ENCODE assay signal across 8 cellular contexts in genomic region chr4:42656736-42656985, GRCh38. TPM values are rescaled to one million over a fixed set of nuclear protein-coding genes. Genes with fewer than 3 reads are reported as not detected.
DNase-seq lines count a peak whose midpoint lies in the region; ATAC-seq, FAIRE-seq and TF ChIP-seq lines count a peak whose summit lies in the region.

No MANE protein-coding gene starts in this region.

- TF ChIP-seq RAD21 in HepG2 (CRISPR knock-in tag; IDR thresholded peaks at IDR 0.05): no peak

- intact Hi-C loops in HepG2 (cut with micrococcal nuclease; ENCODE audit: unreplicated experiment): loop anchor here (2.0 kb wide), 1 partner anchor 88 kb away; no protein-coding TSS in a partner anchor

- no peak for TF ChIP-seq EP300 in HepG2 (IDR thresholded peaks at IDR 0.05; ENCODE audit: low read depth in 2 of 2, low read length in 2 of 2)
- no peak for TF ChIP-seq EP300 in HepG2 (CRISPR knock-in tag; IDR thresholded peaks at IDR 0.05; ENCODE audit: borderline replicate concordance)

- no CpG with 5 or more reads among the region's 31 CpGs for WGBS in HepG2 (ENCODE audit: low lambda C conversion rate)

- peak overlapping the region; percentile 98 for H3K27ac Mint-ChIP-seq in activated CD8-positive, alpha-beta memory T cell treated with anti-CD3 and anti-CD28 coated beads, Interleukin-2, amount 10 ng/mL, durations not matched to agents 7 days and 5 days

- H3K27me3 ChIP-seq in adipocyte (replicated peaks; ENCODE audit: control insufficient read depth, insufficient read depth, low read length) (peaks cover 9% of the 10 kb centered on the region), HepG2 (ENCODE audit: control insufficient read depth in 1 of 2, insufficient read depth in 2 of 2, low read length in 2 of 2) (no peaks in the 10 kb centered on the region), thoracic aorta (replicated peaks; ENCODE audit: insufficient read depth) (no peaks in the 10 kb centered on the region)

- no peaks in the 10 kb centered on the region for H4K20me1 ChIP-seq in HepG2 (ENCODE audit: insufficient read depth, low read length)

- DNase-seq in activated CD8-positive, alpha-beta memory T cell treated with anti-CD3 and anti-CD28 coated beads, Interleukin-2, amount 10 ng/mL, durations not matched to agents 7 days and 5 days: no peak
- no peak for DNase-seq in activated CD8-positive, alpha-beta memory T cell treated with anti-CD3 and anti-CD28 coated beads, Interleukin-2, amount 50 U/mL, for 48 hours
- no peak for DNase-seq in adipocyte (ENCODE audit: low read depth)
- no peak for DNase-seq in HepG2 (ENCODE audit: low spot score)
- DNase-seq in thoracic aorta (ENCODE audit: low spot score): no peak
- no peak for DNase-seq in GM10248 (ENCODE audit: extremely low spot score)
- no peak for DNase-seq in NAMALWA (ENCODE audit: low spot score)

- H3K4me3 Mint-ChIP-seq in activated CD8-positive, alpha-beta memory T cell treated with anti-CD3 and anti-CD28 coated beads, Interleukin-2, amount 10 ng/mL, durations not matched to agents 7 days and 5 days: peak overlapping the region; percentile 94

- peaks cover 28% of the 10 kb centered on the region for H3K36me3 Mint-ChIP-seq in activated CD8-positive, alpha-beta memory T cell treated with anti-CD3 and anti-CD28 coated beads, Interleukin-2, amount 10 ng/mL, durations not matched to agents 7 days and 5 days

- no TSS peak for BruUV-seq in HepG2 (replicated peaks; lab: Mats Ljungman, UMichigan)

- peak overlapping the region; percentile 83 for H2AFZ ChIP-seq in HepG2 (ENCODE audit: low read length)

- H3K9ac ChIP-seq in adipocyte (ENCODE audit: low read length) (peak overlapping the region; percentile 76), HepG2 (ENCODE audit: insufficient read depth, low read depth, low read length) (peak overlapping the region; percentile 63)

- POLR2A ChIA-PET in HepG2 (lab: Yijun Ruan, JAX) (interaction anchor here (1.4 kb wide), 1 partner anchor 45 kb away, joined by 4 read pairs; no protein-coding TSS in a partner anchor), GM10248 (lab: Yijun Ruan, JAX) (interaction anchor here (0.6 to 2.1 kb wide), 7 partner anchors 10 to 1746 kb away, joined by 3 to 13 read pairs (median 5); no protein-coding TSS in a partner anchor)

- peak overlapping the region; percentile 94 for H3K4me3 ChIP-seq in adipocyte (ENCODE audit: low read length)
- peak overlapping the region; percentile 71 to 83 (median 75) for H3K4me3 ChIP-seq in HepG2 (replicated peaks in 1 of 3; ENCODE audit: insufficient read depth in 1 of 3, low read depth in 2 of 3, low read length in 3 of 3)
- peak overlapping the region; percentile 91 for H3K4me3 ChIP-seq in thoracic aorta

- FAIRE-seq in HepG2 (lab: Jason Lieb, UNC): no peak

- H3K4me2 ChIP-seq in HepG2 (ENCODE audit: low read depth, low read length): peak overlapping the region; percentile 95

- H3K27ac ChIP-seq in HepG2 (ENCODE audit: extremely low read length, insufficient read depth, low read length): peak overlapping the region; percentile 49
- peak overlapping the region in 1 of 2 donors; percentile 84 for H3K27ac ChIP-seq in thoracic aorta

- no peak for TF ChIP-seq CTCF in HepG2 (CRISPR knock-in tag; IDR thresholded peaks at IDR 0.05)
- TF ChIP-seq CTCF in thoracic aorta (IDR thresholded peaks at IDR 0.05): no peak
- TF ChIP-seq CTCF in GM10248 (IDR thresholded peaks at IDR 0.05; ENCODE audit: control extremely low read depth, extremely low read depth, low read depth, missing control alignments): no peak

- H3K27me3 Mint-ChIP-seq in activated CD8-positive, alpha-beta memory T cell treated with anti-CD3 and anti-CD28 coated beads, Interleukin-2, amount 10 ng/mL, durations not matched to agents 7 days and 5 days: no peaks in the 10 kb centered on the region

- H3K9me3 Mint-ChIP-seq in activated CD8-positive, alpha-beta memory T cell treated with anti-CD3 and anti-CD28 coated beads, Interleukin-2, amount 10 ng/mL, durations not matched to agents 7 days and 5 days (ENCODE audit: low read depth): peaks cover 13% of the 10 kb centered on the region

- no peaks in the 10 kb centered on the region for H3K79me2 ChIP-seq in HepG2 (ENCODE audit: insufficient read depth, low read length)

- peaks cover 37% of the 10 kb centered on the region for H3K4me1 Mint-ChIP-seq in activated CD8-positive, alpha-beta memory T cell treated with anti-CD3 and anti-CD28 coated beads, Interleukin-2, amount 10 ng/mL, durations not matched to agents 7 days and 5 days

- no peak for TF ChIP-seq POLR2A in HepG2 (IDR thresholded peaks at IDR 0.05; ENCODE audit: insufficient read depth in 1 of 2, low read depth in 2 of 2, low read length in 2 of 2)

- H3K36me3 ChIP-seq in adipocyte (ENCODE audit: control insufficient read depth, insufficient read depth, low read length, severe bottlenecking) (no peaks in the 10 kb centered on the region), HepG2 (replicated peaks in 1 of 2; ENCODE audit: control insufficient read depth in 1 of 2, insufficient read depth in 2 of 2, low read length in 2 of 2) (no peaks in the 10 kb centered on the region), thoracic aorta (no peaks in the 10 kb centered on the region)

- H3K9me3 ChIP-seq in adipocyte (ENCODE audit: control insufficient read depth, low read length) (peaks cover under 1% of the 10 kb centered on the region), HepG2 (ENCODE audit: low read length) (no peaks in the 10 kb centered on the region), thoracic aorta (no peaks in the 10 kb centered on the region)

- ATAC-seq in activated CD8-positive, alpha-beta memory T cell treated with anti-CD3 and anti-CD28 coated beads, Interleukin-2, amount 10 ng/mL, durations not matched to agents 7 days and 5 days: no peak
- no peak for ATAC-seq in HepG2
- ATAC-seq in thoracic aorta (ENCODE audit: insufficient number of reproducible peaks, low FRiP score, low read depth): no peak
- no peak for ATAC-seq in HG02885 (IDR thresholded peaks at IDR 0.05; ENCODE audit: poor library complexity, unreplicated experiment)

- peaks cover 27% of the 10 kb centered on the region for H3K4me1 ChIP-seq in adipocyte (ENCODE audit: control insufficient read depth, insufficient read depth, low read length)
- H3K4me1 ChIP-seq in HepG2 (ENCODE audit: insufficient read depth, low read length): peaks cover 34% of the 10 kb centered on the region
- peaks cover 26 to 32% of the 10 kb centered on the region in 2 donors for H3K4me1 ChIP-seq in thoracic aorta (ENCODE audit: control insufficient read depth in 1 of 2, low read depth in 2 of 2)

- CTCF ChIA-PET in activated CD8-positive, alpha-beta memory T cell treated with anti-CD3 and anti-CD28 coated beads, Interleukin-2, amount 10 ng/mL, durations not matched to agents 7 days and 5 days (lab: Charles Lee): interaction anchor here (0.7 to 2.9 kb wide), 12 partner anchors 9 to 112 kb away, joined by 3 to 24 read pairs (median 4); no protein-coding TSS in a partner anchor
- CTCF ChIA-PET in HepG2 (lab: Yijun Ruan, JAX; ENCODE audit: low intra/inter-chr PET ratio, low total read pairs) (no interaction called here), GM10248 (lab: Yijun Ruan, JAX) (interaction anchor here (0.7 to 3.1 kb wide), 19 partner anchors 9 to 111 kb away, joined by 3 to 24 read pairs (median 6); no protein-coding TSS in a partner anchor)

- in situ Hi-C loops in HepG2 (cut with HindIII; ENCODE audit: extremely low pct_ligation_motif_present, low pct_unique_long_range_greater_than_20kb): no loop called here

TF ChIP-seq in HepG2, 621 proteins besides CTCF, POLR2A, EP300 and RAD21 (continues in another document):
- no peak for TF ChIP-seq NCOR1 (IDR thresholded peaks at IDR 0.05; ENCODE audit: borderline replicate concordance, low read length)

RNA-seq across cellular contexts. Expression of gene ATP8A1, which starts 0.2 kb away (rescaled TPM):
- total RNA-seq in activated CD8-positive, alpha-beta memory T cell treated with anti-CD3 and anti-CD28 coated beads, Interleukin-2, amount 10 ng/mL, durations not matched to agents 7 days and 5 days: 10 to 100 TPM; 31.3 to 43.8 TPM
- total RNA-seq in HepG2 (2016; rRNA removed; fragmentation: Illumina TruSeq; extraction: Trizol) (4.8 and 6.2 TPM in 2 replicates), thoracic aorta (10 to 100 TPM; 15.2 to 24.7 TPM)
- 1.1 TPM in 2 replicates for total RNA-seq in HepG2 (2016; cell fraction: cytosol; rRNA removed; fragmentation: Illumina TruSeq; extraction: Trizol; ENCODE audit: low read depth)
- 2.5 and 5.3 TPM in 2 replicates for total RNA-seq in HepG2 (2016; cell fraction: insoluble cytoplasmic fraction; rRNA removed; fragmentation: Illumina TruSeq; extraction: Trizol)
- total RNA-seq in HepG2 (2016; cell fraction: membrane; rRNA removed; fragmentation: Illumina TruSeq; extraction: Trizol): 1.4 and 1.5 TPM in 2 replicates
- 21.5 and 21.6 TPM in 2 replicates for total RNA-seq in HepG2 (2016; cell fraction: nucleus; rRNA removed; fragmentation: Illumina TruSeq; extraction: Trizol)
- 1.7 and 2.2 TPM in 2 replicates for polyA plus RNA-seq in HepG2 (2011; rRNA removed)
- polyA plus RNA-seq in HepG2 (2011; cell fraction: cytosol; rRNA removed): 0.27 and 0.77 TPM in 2 replicates
- polyA plus RNA-seq in HepG2 (2011; cell fraction: nucleus; rRNA removed): 4.0 and 8.0 TPM in 2 replicates
- 1.9 and 3.0 TPM in 2 replicates for polyA plus RNA-seq in HepG2 (2012)
- polyA plus RNA-seq in HepG2 (2016; cell fraction: cytosol; fragmentation: Illumina TruSeq; extraction: Trizol; ENCODE audit: low read depth): 0.10 and 0.37 TPM in 2 replicates
- polyA plus RNA-seq in HepG2 (2016; cell fraction: insoluble cytoplasmic fraction; fragmentation: Illumina TruSeq; extraction: Trizol; ENCODE audit: low read depth): 1.2 and 2.5 TPM in 2 replicates
- 0.23 and 0.33 TPM in 2 replicates for polyA plus RNA-seq in HepG2 (2016; cell fraction: membrane; fragmentation: Illumina TruSeq; extraction: Trizol; ENCODE audit: low read depth)
- 12.3 and 13.7 TPM in 2 replicates for polyA plus RNA-seq in HepG2 (2016; cell fraction: nucleus; fragmentation: Illumina TruSeq; extraction: Trizol; ENCODE audit: insufficient read depth, low read depth)
- 1.8 and 1.9 TPM in 2 replicates for polyA minus RNA-seq in HepG2 (2011; rRNA and poly(A)+ RNA removed; ENCODE audit: low replicate concordance)
- polyA minus RNA-seq in HepG2 (2011; cell fraction: cytosol; rRNA and poly(A)+ RNA removed): 1.5 and 2.2 TPM in 2 replicates
- polyA minus RNA-seq in HepG2 (2011; cell fraction: nucleus; rRNA and poly(A)+ RNA removed): 32.2 and 38.3 TPM in 2 replicates
